Comparison of ENCODE assay signal across 21 cellular contexts in genomic region chr17:46958192-46958591, GRCh38. TPM values are rescaled to one million over a fixed set of nuclear protein-coding genes. Genes with fewer than 3 reads are reported as not detected.
"Had no signal": no experiment of that assay in that cellular context is flagged by ENCODE, and none has a peak within 500 bp of the region (broad histone marks: within the 10 kb centered on the region; RNA-seq: fewer than 3 reads in every experiment).

No MANE protein-coding gene starts in this region.

- DNase-seq: activated CD4-positive, alpha-beta T cell treated with anti-CD3 and anti-CD28 coated beads, Interleukin-2, amount 10 ng/mL, durations not matched to agents 7 days and 5 days; activated CD8-positive, alpha-beta T cell treated with anti-CD3 and anti-CD28 coated beads, Interleukin-2, amount 10 ng/mL, durations not matched to agents 7 days and 5 days; activated naive CD4-positive, alpha-beta T cell treated with Interleukin-2 at 50 U/mL for 16 hours; activated naive CD8-positive, alpha-beta T cell treated with anti-CD3 and anti-CD28 coated beads, Interleukin-2, amount 10 ng/mL, durations not matched to agents 7 days and 5 days; activated T-cell treated with anti-CD3 and anti-CD28 coated beads, Interleukin-2, amount 50 U/mL, for 24 hours; brain microvascular endothelial cell; cortex of kidney; effector CD4-positive, alpha-beta T cell; left cardiac atrium; mesenchymal stem cell; mucosa of descending colon; naive B cell; stimulated activated CD4-positive, alpha-beta T cell treated with anti-CD3 and anti-CD28 coated beads, Interleukin-12 subunit alpha, Interleukin-12 subunit beta, amount 100 ng/mL, for 4 hours; stimulated activated CD4-positive, alpha-beta T cell treated with anti-CD3 and anti-CD28 coated beads, Interleukin-1b, Interleukin-23, amount 100 ng/mL, for 48 hours; stimulated activated naive CD4-positive, alpha-beta T cell treated with Interleukin-2 at 50 U/mL for 16 hours had no signal

- H3K4me3 Mint-ChIP-seq: activated CD4-positive, alpha-beta T cell treated with anti-CD3 and anti-CD28 coated beads, Interleukin-2, amount 10 ng/mL, durations not matched to agents 7 days and 5 days; activated CD8-positive, alpha-beta T cell treated with anti-CD3 and anti-CD28 coated beads, Interleukin-2, amount 10 ng/mL, durations not matched to agents 7 days and 5 days; activated naive CD8-positive, alpha-beta T cell treated with anti-CD3 and anti-CD28 coated beads, Interleukin-2, amount 10 ng/mL, durations not matched to agents 7 days and 5 days; activated T-cell treated with anti-CD3 and anti-CD28 coated beads, Interleukin-2, amount 50 U/mL, for 24 hours; naive B cell; T-helper 1 cell treated with Interleukin-12 subunit alpha and Interleukin-12 subunit beta and Interleukin-4 antibody, amounts not matched to agents 30 μg/mL and 1 μg/mL, for 36 hours had no signal

- H3K27ac Mint-ChIP-seq: activated CD4-positive, alpha-beta T cell treated with anti-CD3 and anti-CD28 coated beads, Interleukin-2, amount 10 ng/mL, durations not matched to agents 7 days and 5 days; activated CD8-positive, alpha-beta T cell treated with anti-CD3 and anti-CD28 coated beads, Interleukin-2, amount 10 ng/mL, durations not matched to agents 7 days and 5 days; activated naive CD8-positive, alpha-beta T cell treated with anti-CD3 and anti-CD28 coated beads, Interleukin-2, amount 10 ng/mL, durations not matched to agents 7 days and 5 days; activated T-cell treated with anti-CD3 and anti-CD28 coated beads, Interleukin-2, amount 50 U/mL, for 24 hours; activated T-helper 2 cell treated with anti-CD3 and anti-CD28 coated beads, Interferon-gamma antibody, Interleukin-2, Interleukin-4, amounts not matched to agents 10 μg/mL and 5 μg/mL and 100 μg/mL, durations not matched to agents 14 hours and 24 hours and 36 hours; T-helper 1 cell treated with Interleukin-12 subunit alpha and Interleukin-12 subunit beta and Interleukin-4 antibody, amounts not matched to agents 30 μg/mL and 1 μg/mL, for 36 hours had no signal

- ATAC-seq: activated CD4-positive, CD25-positive, alpha-beta regulatory T cell treated with anti-CD3 and anti-CD28 coated beads, Interleukin-2, amount 50 U/mL, for 24 hours; activated CD8-positive, alpha-beta T cell treated with anti-CD3 and anti-CD28 coated beads, Interleukin-2, amount 10 ng/mL, durations not matched to agents 7 days and 5 days; esophagus mucosa; left cardiac atrium; mucosa of descending colon had no signal

- H3K27ac ChIP-seq: brain microvascular endothelial cell, neutrophil, tibial nerve had no signal

- H3K27me3 Mint-ChIP-seq: activated naive CD8-positive, alpha-beta T cell treated with anti-CD3 and anti-CD28 coated beads, Interleukin-2, amount 10 ng/mL, durations not matched to agents 7 days and 5 days; activated T-cell treated with anti-CD3 and anti-CD28 coated beads, Interleukin-2, amount 50 U/mL, for 24 hours had no signal

- H3K4me3 ChIP-seq: mucosa of descending colon, tibial nerve had no signal

- H3K9me3 Mint-ChIP-seq: activated naive CD8-positive, alpha-beta T cell treated with anti-CD3 and anti-CD28 coated beads, Interleukin-2, amount 10 ng/mL, durations not matched to agents 7 days and 5 days; activated T-cell treated with anti-CD3 and anti-CD28 coated beads, Interleukin-2, amount 50 U/mL, for 24 hours; activated T-helper 2 cell treated with anti-CD3 and anti-CD28 coated beads, Interferon-gamma antibody, Interleukin-2, Interleukin-4, amounts not matched to agents 10 μg/mL and 5 μg/mL and 100 μg/mL, durations not matched to agents 14 hours and 24 hours and 36 hours; T-helper 1 cell treated with Interleukin-12 subunit alpha and Interleukin-12 subunit beta and Interleukin-4 antibody, amounts not matched to agents 30 μg/mL and 1 μg/mL, for 36 hours had no signal

- H3K27me3 ChIP-seq: tibial nerve had no signal

- H3K36me3 ChIP-seq: brain microvascular endothelial cell, neutrophil had no signal

- H3K4me1 ChIP-seq: tibial nerve had no signal

- H3K9me3 ChIP-seq: mucosa of descending colon, neutrophil had no signal

RNA-seq across cellular contexts. Expression of gene RPRML, which starts 20.9 kb away (rescaled TPM):
- total RNA-seq: activated CD4-positive, alpha-beta T cell treated with anti-CD3 and anti-CD28 coated beads, Interleukin-2, amount 10 ng/mL, durations not matched to agents 7 days and 5 days; activated naive CD8-positive, alpha-beta T cell treated with anti-CD3 and anti-CD28 coated beads, Interleukin-2, amount 10 ng/mL, durations not matched to agents 7 days and 5 days; activated T-helper 2 cell treated with anti-CD3 and anti-CD28 coated beads, Interferon-gamma antibody, Interleukin-2, Interleukin-4, amounts not matched to agents 10 μg/mL and 5 μg/mL and 100 μg/mL, durations not matched to agents 14 hours and 24 hours and 36 hours; esophagus mucosa; left cardiac atrium had no signal
